10 cellular contexts compared by ENCODE assay signal in the genomic region with DNA sequence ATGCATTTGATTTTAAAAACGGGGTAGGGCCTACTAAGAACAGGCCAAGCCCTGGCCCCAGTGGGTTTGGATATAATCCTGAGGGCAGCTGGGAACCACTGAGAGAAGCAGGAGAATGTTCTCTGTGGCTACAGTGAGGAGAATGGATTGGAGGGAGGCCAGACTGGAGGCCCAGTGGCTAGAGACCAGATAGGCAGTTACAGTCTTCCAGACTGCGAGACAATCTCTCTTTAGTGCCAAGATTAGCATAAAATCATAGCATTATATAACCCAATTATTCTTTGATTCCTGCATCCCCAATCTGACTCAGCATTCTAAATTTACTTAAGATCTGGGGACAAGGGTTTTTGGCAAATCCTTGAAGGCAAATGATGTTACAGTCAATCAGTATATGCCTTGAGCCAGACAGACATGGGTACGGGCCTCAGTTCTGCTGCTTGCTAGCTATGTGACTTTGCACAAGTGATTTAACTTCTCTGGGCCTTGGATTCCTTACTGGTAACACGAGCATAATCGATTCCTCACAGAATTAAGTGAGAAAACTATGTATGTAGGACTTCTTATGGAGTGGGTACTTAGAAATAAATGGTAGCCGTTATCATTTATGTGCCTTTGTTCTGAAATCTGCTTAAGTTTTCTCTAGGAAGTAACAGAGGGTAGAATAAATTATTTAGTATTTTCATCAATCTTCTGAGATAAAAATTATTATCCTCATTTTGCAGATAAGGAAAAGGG. TPM values are rescaled to one million over a fixed set of nuclear protein-coding genes. Genes with fewer than 3 reads are reported as not detected.
DNase-seq lines count a peak whose midpoint lies in the region; ATAC-seq and TF ChIP-seq lines count a peak whose summit lies in the region.
"Had no signal": no experiment of that assay in that cellular context is flagged by ENCODE, and none has a peak within 500 bp of the region (broad histone marks: within the 10 kb centered on the region; RNA-seq: fewer than 3 reads in every experiment).

No MANE protein-coding gene starts in this region.

- H3K4me3 ChIP-seq in OCI-LY7 (ENCODE audit: low read depth, low read length, poor library complexity, severe bottlenecking), result no peak overlapping the region
- no peak overlapping the region for H3K4me3 ChIP-seq in effector memory CD4-positive, alpha-beta T cell (ENCODE audit: insufficient read depth, low read depth, low read length, poor library complexity, severe bottlenecking)

- DNase-seq in AG08395 (ENCODE audit: low spot score), result peak; percentile 24
- no peak for DNase-seq in OCI-LY7 (ENCODE audit: low spot score)
- DNase-seq in fibroblast of peridontal ligament (ENCODE audit: extremely low read depth), result peak; percentile 49
- peak; percentile 71 for DNase-seq in pons (ENCODE audit: low spot score)
- DNase-seq in activated CD4-positive, CD25-positive, alpha-beta regulatory T cell treated with anti-CD3 and anti-CD28 coated beads, Interleukin-2, amount 50 U/mL, for 72 hours, result no peak
- no peak for DNase-seq in activated CD8-positive, alpha-beta T cell treated with anti-CD3 and anti-CD28 coated beads for 36 hours
- DNase-seq in activated T-helper 1 cell treated with anti-CD3 and anti-CD28 coated beads, Interleukin-12 subunit alpha, Interleukin-12 subunit beta, Interleukin-2, Interleukin-4 antibody, amounts not matched to agents 30 ng/mL and 10 ng/mL and 1 ng/mL, durations not matched to agents 14 hours and 24 hours and 36 hours (ENCODE audit: low spot score), result no peak
- no peak for DNase-seq in effector memory CD4-positive, alpha-beta T cell

- no peak for ATAC-seq in activated CD8-positive, alpha-beta T cell treated with anti-CD3 and anti-CD28 coated beads for 36 hours
- ATAC-seq: left colon, WTC11 had no signal

- peak overlapping the region; percentile 77 for H3K4me2 ChIP-seq in OCI-LY7 (ENCODE audit: low read length)

- TF ChIP-seq CTCF in OCI-LY7 (conservative IDR thresholded peaks at IDR 0.05; ENCODE audit: low read length), result no peak
- no peak for TF ChIP-seq CTCF in activated CD8-positive, alpha-beta T cell treated with anti-CD3 and anti-CD28 coated beads for 36 hours (IDR thresholded peaks at IDR 0.05)

- peaks cover 59% of the 10 kb centered on the region for H3K4me1 ChIP-seq in OCI-LY7 (ENCODE audit: insufficient read depth, low read length, poor library complexity, severe bottlenecking)
- peaks cover 5% of the 10 kb centered on the region for H3K4me1 ChIP-seq in effector memory CD4-positive, alpha-beta T cell (ENCODE audit: control insufficient read depth, insufficient read depth, low read length, poor library complexity, severe bottlenecking)

- no peaks in the 10 kb centered on the region for H3K9me3 Mint-ChIP-seq in activated CD8-positive, alpha-beta T cell treated with anti-CD3 and anti-CD28 coated beads for 36 hours
- no peaks in the 10 kb centered on the region for H3K9me3 Mint-ChIP-seq in activated T-helper 1 cell treated with anti-CD3 and anti-CD28 coated beads, Interleukin-12 subunit alpha, Interleukin-12 subunit beta, Interleukin-2, Interleukin-4 antibody, amounts not matched to agents 30 ng/mL and 10 ng/mL and 1 ng/mL, durations not matched to agents 14 hours and 24 hours and 36 hours
- H3K9me3 Mint-ChIP-seq: WTC11 had no signal

- no peaks in the 10 kb centered on the region for H3K79me2 ChIP-seq in OCI-LY7 (ENCODE audit: insufficient read depth, low read depth, low read length)

- H3K9me3 ChIP-seq in OCI-LY7 (ENCODE audit: low read length), result no peaks in the 10 kb centered on the region
- H3K9me3 ChIP-seq in effector memory CD4-positive, alpha-beta T cell (ENCODE audit: control insufficient read depth, low read length), result no peaks in the 10 kb centered on the region

- H3K27me3 ChIP-seq in effector memory CD4-positive, alpha-beta T cell (replicated peaks; ENCODE audit: control insufficient read depth, insufficient read depth, low read length, poor library complexity, severe bottlenecking), result no peaks in the 10 kb centered on the region

- no peaks in the 10 kb centered on the region for H3K36me3 ChIP-seq in OCI-LY7 (ENCODE audit: insufficient read depth, low read length)
- no peaks in the 10 kb centered on the region for H3K36me3 ChIP-seq in effector memory CD4-positive, alpha-beta T cell (ENCODE audit: control insufficient read depth, insufficient read depth, low read length)

- H3K36me3 Mint-ChIP-seq in activated CD8-positive, alpha-beta T cell treated with anti-CD3 and anti-CD28 coated beads for 36 hours (ENCODE audit: low read depth), result peaks cover 4% of the 10 kb centered on the region
- peaks cover 7% of the 10 kb centered on the region for H3K36me3 Mint-ChIP-seq in activated T-helper 1 cell treated with anti-CD3 and anti-CD28 coated beads, Interleukin-12 subunit alpha, Interleukin-12 subunit beta, Interleukin-2, Interleukin-4 antibody, amounts not matched to agents 30 ng/mL and 10 ng/mL and 1 ng/mL, durations not matched to agents 14 hours and 24 hours and 36 hours (ENCODE audit: low read depth)
- H3K36me3 Mint-ChIP-seq: WTC11 had no signal

- H3K9me2 ChIP-seq in OCI-LY7 (ENCODE audit: insufficient read depth, low read length), result no peaks in the 10 kb centered on the region

- no peak overlapping the region for H3K4me3 Mint-ChIP-seq in activated CD8-positive, alpha-beta T cell treated with anti-CD3 and anti-CD28 coated beads for 36 hours
- H3K4me3 Mint-ChIP-seq in activated T-helper 1 cell treated with anti-CD3 and anti-CD28 coated beads, Interleukin-12 subunit alpha, Interleukin-12 subunit beta, Interleukin-2, Interleukin-4 antibody, amounts not matched to agents 30 ng/mL and 10 ng/mL and 1 ng/mL, durations not matched to agents 14 hours and 24 hours and 36 hours, result no peak overlapping the region

- CTCF ChIA-PET in OCI-LY7 (lab: Charles Lee; ENCODE audit: unreplicated experiment), result no interaction called here
- CTCF ChIA-PET in activated CD8-positive, alpha-beta T cell treated with anti-CD3 and anti-CD28 coated beads for 36 hours (lab: Charles Lee), result interaction anchor here (1.5 to 3.4 kb wide), 3 partner anchors 18 to 106 kb away, joined by 4 to 18 read pairs (median 16); a partner anchor contains a TSS

- no peak overlapping the region for H3K27ac Mint-ChIP-seq in activated CD8-positive, alpha-beta T cell treated with anti-CD3 and anti-CD28 coated beads for 36 hours
- no peak overlapping the region for H3K27ac Mint-ChIP-seq in activated T-helper 1 cell treated with anti-CD3 and anti-CD28 coated beads, Interleukin-12 subunit alpha, Interleukin-12 subunit beta, Interleukin-2, Interleukin-4 antibody, amounts not matched to agents 30 ng/mL and 10 ng/mL and 1 ng/mL, durations not matched to agents 14 hours and 24 hours and 36 hours
- H3K27ac Mint-ChIP-seq: WTC11 had no signal

- peaks cover 43% of the 10 kb centered on the region for H3K4me1 Mint-ChIP-seq in activated CD8-positive, alpha-beta T cell treated with anti-CD3 and anti-CD28 coated beads for 36 hours (ENCODE audit: low read depth)
- H3K4me1 Mint-ChIP-seq in activated T-helper 1 cell treated with anti-CD3 and anti-CD28 coated beads, Interleukin-12 subunit alpha, Interleukin-12 subunit beta, Interleukin-2, Interleukin-4 antibody, amounts not matched to agents 30 ng/mL and 10 ng/mL and 1 ng/mL, durations not matched to agents 14 hours and 24 hours and 36 hours (ENCODE audit: low read depth), result peaks cover 47% of the 10 kb centered on the region

- no peak overlapping the region for H2AFZ ChIP-seq in OCI-LY7 (ENCODE audit: low read length)

- no peaks in the 10 kb centered on the region for H3K27me3 Mint-ChIP-seq in activated CD8-positive, alpha-beta T cell treated with anti-CD3 and anti-CD28 coated beads for 36 hours
- no peaks in the 10 kb centered on the region for H3K27me3 Mint-ChIP-seq in activated T-helper 1 cell treated with anti-CD3 and anti-CD28 coated beads, Interleukin-12 subunit alpha, Interleukin-12 subunit beta, Interleukin-2, Interleukin-4 antibody, amounts not matched to agents 30 ng/mL and 10 ng/mL and 1 ng/mL, durations not matched to agents 14 hours and 24 hours and 36 hours (ENCODE audit: insufficient read depth)

- BruUV-seq in OCI-LY7 (replicated peaks; lab: Mats Ljungman, UMichigan), result no TSS peak

- POLR2A ChIA-PET in OCI-LY7 (lab: Charles Lee), result interaction anchor here (0.9 to 2.1 kb wide), 6 partner anchors 18 to 107 kb away, joined by 3 to 19 read pairs (median 5); a partner anchor contains a TSS
- POLR2A ChIA-PET in activated CD8-positive, alpha-beta T cell treated with anti-CD3 and anti-CD28 coated beads for 36 hours (lab: Charles Lee), result interaction anchor here (1.1 to 3.4 kb wide), 2 partner anchors 23 to 68 kb away, joined by 4 to 24 read pairs; no protein-coding TSS in a partner anchor

- H4K20me1 ChIP-seq in OCI-LY7 (ENCODE audit: insufficient read depth, low read length), result no peaks in the 10 kb centered on the region

- intact Hi-C loops in OCI-LY7 (cut with micrococcal nuclease; ENCODE audit: unreplicated experiment), result no loop called here
- intact Hi-C loops in activated CD8-positive, alpha-beta T cell treated with anti-CD3 and anti-CD28 coated beads for 36 hours (cut with micrococcal nuclease), result no loop called here
- intact Hi-C loops in activated T-helper 1 cell treated with anti-CD3 and anti-CD28 coated beads, Interleukin-12 subunit alpha, Interleukin-12 subunit beta, Interleukin-2, Interleukin-4 antibody, amounts not matched to agents 30 ng/mL and 10 ng/mL and 1 ng/mL, durations not matched to agents 14 hours and 24 hours and 36 hours (cut with micrococcal nuclease), result loop anchor here (5.0 kb wide), 1 partner anchor 302 kb away; a partner anchor contains a TSS

- H3K27ac ChIP-seq in OCI-LY7 (ENCODE audit: low read depth, low read length, poor library complexity, severe bottlenecking), result no peak overlapping the region
- no peak overlapping the region for H3K27ac ChIP-seq in effector memory CD4-positive, alpha-beta T cell (ENCODE audit: insufficient read depth, low read length, poor library complexity, severe bottlenecking)

RNA-seq across cellular contexts. Expression of a gene that starts 18.3 kb away (rescaled TPM):
- 0.79 and 0.82 TPM in 2 replicates for total RNA-seq in OCI-LY7 (2014; rRNA removed; shearing (Covaris generic))
- 3.5 and 4.4 TPM in 2 replicates for total RNA-seq in OCI-LY7 (2022)
- 1 to 10 TPM; 2.2 to 2.5 TPM for total RNA-seq in activated CD8-positive, alpha-beta T cell treated with anti-CD3 and anti-CD28 coated beads for 36 hours
- 4.8 and 6.8 TPM in 2 replicates for total RNA-seq in activated T-helper 1 cell treated with anti-CD3 and anti-CD28 coated beads, Interleukin-12 subunit alpha, Interleukin-12 subunit beta, Interleukin-2, Interleukin-4 antibody, amounts not matched to agents 30 ng/mL and 10 ng/mL and 1 ng/mL, durations not matched to agents 14 hours and 24 hours and 36 hours

Comparison
In these comparisons a context has a peak if more than half of its experiments do, and no peak if none do; other contexts are left out.
1. DNase-seq: peak in AG08395 (single experiment), fibroblast of peridontal ligament (single experiment) and pons (single experiment); none in OCI-LY7 (single experiment), activated CD4-positive, CD25-positive, alpha-beta regulatory T cell treated with anti-CD3 and anti-CD28 coated beads, Interleukin-2, amount 50 U/mL, for 72 hours (single experiment), activated CD8-positive, alpha-beta T cell treated with anti-CD3 and anti-CD28 coated beads for 36 hours (single experiment), activated T-helper 1 cell treated with anti-CD3 and anti-CD28 coated beads, Interleukin-12 subunit alpha, Interleukin-12 subunit beta, Interleukin-2, Interleukin-4 antibody, amounts not matched to agents 30 ng/mL and 10 ng/mL and 1 ng/mL, durations not matched to agents 14 hours and 24 hours and 36 hours (single experiment) and effector memory CD4-positive, alpha-beta T cell (0 of 3).